ENCODE assay signal across 24 cellular contexts in the genomic region with DNA sequence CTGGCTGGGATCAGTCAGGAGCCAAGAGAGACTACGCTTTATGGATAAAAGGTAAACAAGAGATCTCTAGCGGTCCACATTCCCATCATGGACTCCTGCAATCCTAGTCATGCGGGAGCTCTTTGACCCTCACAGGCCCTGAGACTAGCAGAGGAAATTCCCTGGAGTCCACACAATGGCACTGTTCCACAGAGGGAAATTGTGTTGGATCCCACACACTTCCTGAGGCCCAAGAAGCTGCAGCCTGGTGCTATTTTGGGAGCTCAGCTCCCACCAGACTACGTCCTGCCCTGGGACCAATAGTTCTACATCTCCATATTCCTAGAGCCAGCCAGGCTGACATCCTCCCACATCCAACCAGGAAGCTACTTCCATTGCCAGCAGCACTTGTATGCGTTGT.
"Had no signal": no experiment of that assay in that cellular context is flagged by ENCODE, and none has a peak within 500 bp of the region (broad histone marks: within the 10 kb centered on the region; RNA-seq: fewer than 3 reads in every experiment).

No MANE protein-coding gene starts in this region.

- H3K4me1 ChIP-seq: gastroesophageal sphincter, lower lobe of right lung, neural progenitor cell, spleen, uterus had no signal

- H3K9ac ChIP-seq: neural progenitor cell had no signal

- DNase-seq: activated B cell treated with CpG ODN at 0.5 μM for 24 hours; activated CD4-positive, alpha-beta T cell treated with anti-CD3 and anti-CD28 coated beads, Interleukin-2, amount 50 U/mL, for 1 hour; activated CD8-positive, alpha-beta memory T cell treated with anti-CD3 and anti-CD28 coated beads, Interleukin-2, amount 10 ng/mL, durations not matched to agents 7 days and 5 days; activated CD8-positive, alpha-beta T cell treated with anti-CD3 and anti-CD28 coated beads, Interleukin-2, amount 10 ng/mL, durations not matched to agents 7 days and 5 days; activated T-cell treated with anti-CD3 and anti-CD28 coated beads, Interleukin-2, amount 50 U/mL, for 48 hours; anterior cingulate cortex; effector CD4-positive, alpha-beta T cell; head of caudate nucleus; hypothalamus; immature natural killer cell; kidney; lower lobe of right lung; mesendoderm; natural killer cell; right cardiac atrium; spleen; stimulated activated CD4-positive, alpha-beta T cell treated with anti-CD3 and anti-CD28 coated beads, Interleukin-2, amount 100 ng/mL, for 48 hours; stimulated activated naive CD8-positive, alpha-beta T cell treated with anti-CD3 and anti-CD28 coated beads, Interleukin-15, Interleukin-2, amounts not matched to agents 100 U/mL and 50 U/mL, for 24 hours; T-helper 2 cell; uterus had no signal

- H3K36me3 ChIP-seq: cardiac muscle cell, gastroesophageal sphincter, lower lobe of right lung, neural progenitor cell, spleen, thoracic aorta, uterus had no signal

- H3K27ac ChIP-seq: cardiac muscle cell, gastroesophageal sphincter, lower lobe of right lung, neural progenitor cell, spleen, thoracic aorta, uterus had no signal

- H2AFZ ChIP-seq: neural progenitor cell had no signal

- H3K9me3 ChIP-seq: lower lobe of right lung, thoracic aorta had no signal

- H3K27me3 ChIP-seq: cardiac muscle cell, gastroesophageal sphincter, neural progenitor cell, spleen, uterus had no signal

- H3K4me2 ChIP-seq: neural progenitor cell had no signal

- H3K4me3 ChIP-seq: cardiac muscle cell, gastroesophageal sphincter, lower lobe of right lung, neural progenitor cell, spleen, thoracic aorta, uterus had no signal
